ENCODE assay signal across 8 cellular contexts in the genomic region with DNA sequence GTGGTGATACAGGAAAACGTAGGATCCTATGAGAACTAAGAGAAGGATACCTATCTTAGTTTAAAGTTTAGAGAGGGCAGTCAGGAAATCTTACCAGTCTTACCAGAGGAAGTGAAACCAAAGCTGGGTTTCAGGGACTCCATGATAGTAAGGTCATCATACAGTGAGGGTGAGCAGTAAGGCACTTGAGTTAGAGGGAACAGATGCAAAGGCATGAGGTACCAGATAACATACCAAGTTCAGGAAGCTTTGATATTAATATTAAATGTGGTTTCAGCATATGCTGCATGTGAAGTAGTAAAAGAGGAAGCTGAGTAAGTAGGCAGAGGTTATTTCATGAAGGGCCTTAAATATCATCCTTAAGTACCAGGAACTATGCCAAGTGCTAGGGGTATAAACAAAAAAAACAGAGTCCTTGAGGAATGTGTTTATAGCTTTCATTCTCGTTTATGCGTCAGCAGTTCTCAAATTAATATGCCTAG. TPM values are rescaled to one million over a fixed set of nuclear protein-coding genes. Genes with fewer than 3 reads are reported as not detected.
DNase-seq lines count a peak whose midpoint lies in the region; ATAC-seq and TF ChIP-seq lines count a peak whose summit lies in the region.

No MANE protein-coding gene starts in this region.

- DNase-seq in NCI-H2196 (lab: John Stamatoyannopoulos, UW; ENCODE audit: unreplicated experiment): no peak
- DNase-seq in NCI-H2227 treated with DMSO at 0.1 percent for 48 hours (lab: John Stamatoyannopoulos, UW): no peak
- no peak for DNase-seq in breast epithelium (ENCODE audit: low spot score in 2 of 2)
- DNase-seq in T-helper 9 cell: no peak

- H3K9me3 ChIP-seq in breast epithelium: no peaks in the 10 kb centered on the region

- H3K27me3 ChIP-seq in breast epithelium: no peaks in the 10 kb centered on the region

- peaks cover 27 to 32% (median 28%) of the 10 kb centered on the region in 3 donors for H3K4me1 Mint-ChIP-seq in IgD-negative memory B cell

- no peaks in the 10 kb centered on the region for H3K27me3 Mint-ChIP-seq in IgD-negative memory B cell

- H3K27ac Mint-ChIP-seq in IgD-negative memory B cell: peak overlapping the region; percentile 61 to 94 (median 69)

- TF ChIP-seq POLR2A in GM18505 (IDR thresholded peaks at IDR 0.05; ENCODE audit: borderline replicate concordance, extremely low read depth, insufficient read depth, insufficient read length) (no peak), breast epithelium (IDR thresholded peaks at IDR 0.05) (no peak)

- ATAC-seq in GM18505 (IDR thresholded peaks at IDR 0.05; ENCODE audit: unreplicated experiment): peak; percentile 99
- ATAC-seq in GM21723 (IDR thresholded peaks at IDR 0.05; ENCODE audit: unreplicated experiment): peak; percentile 99
- ATAC-seq in esophagus mucosa: peak; percentile 68

- H3K36me3 Mint-ChIP-seq in IgD-negative memory B cell: no peaks in the 10 kb centered on the region

- no peak overlapping the region for H3K27ac ChIP-seq in breast epithelium

- no peaks in the 10 kb centered on the region for H3K36me3 ChIP-seq in breast epithelium

- H3K4me3 ChIP-seq in breast epithelium: no peak overlapping the region

- no peaks in the 10 kb centered on the region for H3K9me3 Mint-ChIP-seq in IgD-negative memory B cell

- intact Hi-C loops in breast epithelium (cut with DNase I; ENCODE audit: low total_unique reads): no loop called here

- TF ChIP-seq CTCF in breast epithelium (IDR thresholded peaks at IDR 0.05): no peak

- H3K4me3 Mint-ChIP-seq in IgD-negative memory B cell: peak overlapping the region; percentile 24 to 91 (median 48)

- H3K4me1 ChIP-seq in breast epithelium: no peaks in the 10 kb centered on the region

RNA-seq across cellular contexts. Expression of gene ATG4C, which starts 16.9 kb away (rescaled TPM):
- polyA plus RNA-seq in IgD-negative memory B cell: 29.1 TPM
- 4.5 TPM for total RNA-seq in esophagus mucosa
- 10 to 100 TPM in 2 of 3 donors, 1 to 10 TPM in 1; 9.1 to 17.1 (median 13.8) TPM for total RNA-seq in breast epithelium
